Comparison of ENCODE assay signal across 11 cellular contexts in the genomic region with DNA sequence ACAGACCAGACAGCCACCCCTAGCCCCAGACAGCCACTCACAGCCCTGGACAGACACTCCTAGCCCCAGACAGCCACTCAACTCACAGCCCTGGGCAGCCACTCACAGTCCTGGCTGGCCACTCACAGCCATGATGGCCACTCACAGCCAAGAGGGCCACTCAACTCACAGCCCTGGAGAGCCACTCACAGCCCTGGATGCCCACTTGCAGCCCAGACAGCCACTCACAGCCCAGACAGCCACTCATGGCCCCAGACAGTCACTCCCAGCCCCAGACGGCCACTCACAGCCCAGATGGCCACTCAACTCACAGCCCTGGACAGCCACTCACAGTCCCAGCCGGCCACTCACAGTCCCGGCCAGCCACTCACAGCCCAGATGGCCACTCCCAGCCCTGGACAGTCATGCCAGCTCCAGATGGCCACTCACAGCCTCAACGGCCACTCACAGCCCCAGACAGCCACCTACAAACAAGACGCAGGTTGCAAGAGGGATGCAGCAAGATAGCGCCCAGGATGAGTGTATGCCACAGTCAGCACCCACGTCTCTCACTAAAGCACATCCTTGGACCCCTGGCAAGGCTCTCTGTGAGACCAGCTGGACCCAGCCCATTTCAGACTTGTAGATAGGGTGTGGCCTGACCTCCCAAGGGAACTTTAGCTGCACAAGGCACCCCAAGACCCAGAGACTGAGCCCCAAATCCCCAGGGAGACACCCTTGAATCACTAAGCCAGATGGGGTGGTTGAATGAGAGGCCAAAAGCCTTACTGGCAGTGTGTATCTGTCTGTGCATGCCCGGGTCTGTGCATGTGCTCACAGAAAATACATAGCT. TPM values are rescaled to one million over a fixed set of nuclear protein-coding genes. Genes with fewer than 3 reads are reported as not detected.
DNase-seq lines count a peak whose midpoint lies in the region; ATAC-seq and TF ChIP-seq lines count a peak whose summit lies in the region.
"Had no signal": no experiment of that assay in that cellular context is flagged by ENCODE, and none has a peak within 500 bp of the region (broad histone marks: within the 10 kb centered on the region; RNA-seq: fewer than 3 reads in every experiment).

No MANE protein-coding gene starts in this region.

- H3K36me3 Mint-ChIP-seq in endodermal cell (ENCODE audit: low read depth) (no peaks in the 10 kb centered on the region), progenitor cell of endocrine pancreas (ENCODE audit: insufficient read depth) (peaks cover 10% of the 10 kb centered on the region)

- no peak overlapping the region for H3K27ac ChIP-seq in endodermal cell (ENCODE audit: low read depth, low read length)

- H3K9me3 Mint-ChIP-seq in endodermal cell (peaks cover 14% of the 10 kb centered on the region), progenitor cell of endocrine pancreas (ENCODE audit: low read depth) (peaks cover 5% of the 10 kb centered on the region)

- peaks cover 4% of the 10 kb centered on the region for H3K4me1 ChIP-seq in endodermal cell (ENCODE audit: control insufficient read depth, insufficient read depth, low read length)

- H3K4me3 Mint-ChIP-seq in endodermal cell (no peak overlapping the region), progenitor cell of endocrine pancreas (ENCODE audit: low read depth) (no peak overlapping the region)

- DNase-seq in NCI-H187 (lab: John Stamatoyannopoulos, UW) (peak; percentile 30 to 53), NCI-H187 treated with DMSO at 0.1 percent for 48 hours (lab: John Stamatoyannopoulos, UW) (no peak), NCI-H2029 treated with DMSO at 0.1 percent for 48 hours (lab: John Stamatoyannopoulos, UW) (peak; percentile 77), endodermal cell (peak; percentile 43), progenitor cell of endocrine pancreas (ENCODE audit: low spot score, unreplicated experiment) (peak; percentile 11), SKM-1 treated with dmso at 0.1 percent for 144 hours (lab: John Stamatoyannopoulos, UW; ENCODE audit: unreplicated experiment) (no peak), HK-2 (ENCODE audit: unreplicated experiment) (no peak)
- DNase-seq: NCI-H226 had no signal

- WGBS in endodermal cell (ENCODE audit: insufficient coverage in 1 of 2, insufficient read length in 1 of 2), 2 experiments = 85 to 96% methylated on average over 6 to 8 of the region's 8 CpGs

- no peak overlapping the region for H3K4me3 ChIP-seq in endodermal cell (ENCODE audit: low read length)

- H3K9me3 ChIP-seq in endodermal cell (ENCODE audit: control insufficient read depth, low read length) = no peaks in the 10 kb centered on the region

- no peak overlapping the region for H3K27ac Mint-ChIP-seq in endodermal cell
- no peak overlapping the region for H3K27ac Mint-ChIP-seq in progenitor cell of endocrine pancreas

- H3K4me1 Mint-ChIP-seq in endodermal cell = no peaks in the 10 kb centered on the region
- H3K4me1 Mint-ChIP-seq in progenitor cell of endocrine pancreas (ENCODE audit: low read depth) = peaks cover 31% of the 10 kb centered on the region

- no peak for ATAC-seq in GM19351 (IDR thresholded peaks at IDR 0.05; ENCODE audit: unreplicated experiment)

- H3K27me3 ChIP-seq in endodermal cell (ENCODE audit: control insufficient read depth, insufficient read depth, low read length, poor library complexity, severe bottlenecking) = no peaks in the 10 kb centered on the region

- H3K27me3 Mint-ChIP-seq in endodermal cell (ENCODE audit: insufficient read depth) (peaks cover 10% of the 10 kb centered on the region), progenitor cell of endocrine pancreas (peaks cover 4% of the 10 kb centered on the region)

- TF ChIP-seq CTCF in endodermal cell (conservative IDR thresholded peaks at IDR 0.05) (no peak), progenitor cell of endocrine pancreas (IDR thresholded peaks at IDR 0.05; ENCODE audit: unreplicated experiment) (no peak)

- H3K9ac ChIP-seq in endodermal cell (ENCODE audit: extremely low read depth, low read length, poor library complexity, severe bottlenecking) = no peak overlapping the region

- no peaks in the 10 kb centered on the region for H3K36me3 ChIP-seq in endodermal cell (ENCODE audit: control insufficient read depth, insufficient read depth, low read length)

RNA-seq across cellular contexts. Expression of a gene that starts 22.5 kb away (rescaled TPM):
- total RNA-seq in endodermal cell (1 to 10 TPM in 1 of 2 donors, under 1 TPM in 1; 0.75 to 1.3 TPM), progenitor cell of endocrine pancreas (8.6 and 8.7 TPM in 2 replicates)
- polyA plus RNA-seq in endodermal cell (2013, experiment 1 of 2) = 2.3 TPM
- polyA plus RNA-seq in endodermal cell (2013, experiment 2 of 2) = 1.9 TPM
- total RNA-seq: myocyte; T-helper 1 cell treated with Interleukin-12 subunit alpha and Interleukin-12 subunit beta and Interleukin-4 antibody, amounts not matched to agents 30 ng/mL and 1 ng/mL, for 36 hours had no signal

Comparison
In these comparisons a context has a peak if more than half of its experiments do, and no peak if none do; other contexts are left out.
1. DNase-seq: peak in NCI-H187 (2 of 2), NCI-H2029 treated with DMSO at 0.1 percent for 48 hours (single experiment), endodermal cell (single experiment) and progenitor cell of endocrine pancreas (single experiment); none in NCI-H187 treated with DMSO at 0.1 percent for 48 hours (single experiment), SKM-1 treated with dmso at 0.1 percent for 144 hours (single experiment) and HK-2 (single experiment).